In genomic region chr9:136056546-136057235, GRCh38 we compare ENCODE assay signal across 22 cellular contexts. TPM values are rescaled to one million over a fixed set of nuclear protein-coding genes. Genes with fewer than 3 reads are reported as not detected.
DNase-seq lines count a peak whose midpoint lies in the region; FAIRE-seq and TF ChIP-seq lines count a peak whose summit lies in the region.
"Had no signal": no experiment of that assay in that cellular context is flagged by ENCODE, and none has a peak within 500 bp of the region (broad histone marks: within the 10 kb centered on the region; RNA-seq: fewer than 3 reads in every experiment).

No MANE protein-coding gene starts in this region.

- peak overlapping the region; percentile 30 for H2BK15ac ChIP-seq in neuronal stem cell (ENCODE audit: low read length)

- peaks cover 8% of the 10 kb centered on the region for H3K79me1 ChIP-seq in neuronal stem cell (ENCODE audit: low read depth, low read length)

- no CpG with 5 or more reads among the region's 25 CpGs for WGBS in neuronal stem cell (ENCODE audit: extremely low coverage in 2 of 2, insufficient read length in 2 of 2, insufficient replicate concordance in 1 of 2), 2 donors

- H3K27me3 ChIP-seq in BLaER1 (peaks cover 28% of the 10 kb centered on the region), neuronal stem cell (ENCODE audit: control insufficient read depth in 3 of 3, insufficient read depth in 3 of 3, low read depth in 1 of 3, low read length in 3 of 3) (no peaks in the 10 kb centered on the region)
- H3K27me3 ChIP-seq: brain microvascular endothelial cell, foreskin keratinocyte, right lobe of liver had no signal

- no peak overlapping the region for H3K14ac ChIP-seq in neuronal stem cell (ENCODE audit: low read length)

- H2BK5ac ChIP-seq in neuronal stem cell (ENCODE audit: low read length) = peak overlapping the region; percentile 48

- H3K4me3 ChIP-seq in BLaER1 = no peak overlapping the region
- no peak overlapping the region for H3K4me3 ChIP-seq in HEK293 (ENCODE audit: low read depth, low read length)
- no peak overlapping the region for H3K4me3 ChIP-seq in neuronal stem cell (ENCODE audit: low read length in 2 of 2)
- H3K4me3 ChIP-seq: mucosa of descending colon, right lobe of liver had no signal

- H2BK12ac ChIP-seq in neuronal stem cell (ENCODE audit: low read length) = no peak overlapping the region

- H3K4me2 ChIP-seq in BLaER1 (peak overlapping the region; percentile 100), neuronal stem cell (ENCODE audit: insufficient read depth, low read length, poor library complexity, severe bottlenecking) (no peak overlapping the region)

- H3K36me3 ChIP-seq in BLaER1 = no peaks in the 10 kb centered on the region
- H3K36me3 ChIP-seq in HEK293 (ENCODE audit: control insufficient read depth in 2 of 2, insufficient read depth in 1 of 2, low read length in 2 of 2) = no peaks in the 10 kb centered on the region
- no peaks in the 10 kb centered on the region for H3K36me3 ChIP-seq in neuronal stem cell (replicated peaks in 1 of 2; ENCODE audit: control insufficient read depth in 2 of 2, insufficient read depth in 2 of 2, low read length in 2 of 2)
- H3K36me3 ChIP-seq: brain microvascular endothelial cell, right lobe of liver had no signal

- no peak overlapping the region for H2AFZ ChIP-seq in neuronal stem cell (ENCODE audit: low read length)

- no peak overlapping the region for H2BK120ac ChIP-seq in neuronal stem cell (ENCODE audit: low read depth, low read length)

- H4K8ac ChIP-seq in neuronal stem cell (ENCODE audit: low read depth, low read length) = no peak overlapping the region

- CTCF ChIA-PET in HEK293 (lab: Yijun Ruan, JAX) = interaction anchor here (1.0 to 1.1 kb wide), 2 partner anchors 33 to 66 kb away, joined by 4 read pairs; no protein-coding TSS in a partner anchor

- TF ChIP-seq CTCF in HEK293 (tag by site-specific recombination; IDR thresholded peaks at IDR 0.05) = no peak

- H4K20me1 ChIP-seq in BLaER1 = peaks cover 14% of the 10 kb centered on the region; the same call in 1 of the 2 replicates

- no peak overlapping the region for H3K4ac ChIP-seq in neuronal stem cell (ENCODE audit: low read length)

- H3K4me1 ChIP-seq in BLaER1 (peaks cover 80% of the 10 kb centered on the region), HEK293 (ENCODE audit: control insufficient read depth, insufficient read depth, low read length) (peaks cover 8% of the 10 kb centered on the region), neuronal stem cell (ENCODE audit: control insufficient read depth in 2 of 2, insufficient read depth in 1 of 2, low read depth in 1 of 2, low read length in 2 of 2) (peaks cover 34% of the 10 kb centered on the region in 2 donors)

- peak overlapping the region; percentile 68 for H3K23ac ChIP-seq in neuronal stem cell (ENCODE audit: low read depth, low read length, poor library complexity)

- H2AK5ac ChIP-seq in neuronal stem cell (ENCODE audit: low read depth, low read length) = peak overlapping the region; percentile 59

- H3K9me3 ChIP-seq in BLaER1 (no peaks in the 10 kb centered on the region), HEK293 (ENCODE audit: control insufficient read depth, insufficient read depth, low read depth, low read length) (no peaks in the 10 kb centered on the region), neuronal stem cell (replicated peaks in 1 of 2; ENCODE audit: control insufficient read depth in 2 of 2, insufficient read depth in 1 of 2, low read depth in 1 of 2, low read length in 2 of 2) (no peaks in the 10 kb centered on the region)
- H3K9me3 ChIP-seq: mucosa of descending colon, right lobe of liver had no signal

- 0 out of 2 replicates have a peak overlapping the region, but pooled peaks have one; percentile 19 for H3K9ac ChIP-seq in BLaER1
- no peak overlapping the region for H3K9ac ChIP-seq in neuronal stem cell (ENCODE audit: low read depth, low read length, poor library complexity)

- no peak overlapping the region for H4K91ac ChIP-seq in neuronal stem cell (ENCODE audit: low read depth, low read length, poor library complexity)

- peak overlapping the region; percentile 58 for H3K18ac ChIP-seq in neuronal stem cell (ENCODE audit: low read length)

- H3K27ac ChIP-seq in BLaER1 (no peak overlapping the region), HEK293 (ENCODE audit: extremely low read depth, low read depth, low read length) (no peak overlapping the region), neuronal stem cell (replicated peaks; ENCODE audit: low read length) (no peak overlapping the region)
- H3K27ac ChIP-seq: brain microvascular endothelial cell, foreskin keratinocyte, right lobe of liver had no signal

- FAIRE-seq in HTR-8/SVneo (lab: Jason Lieb, UNC) = no peak

- DNase-seq in epidermal melanocyte (ENCODE audit: insufficient read length, low spot score) (peak; percentile 10), neuronal stem cell (ENCODE audit: low spot score) (no peak), foreskin melanocyte (no peak), HTR-8/SVneo (ENCODE audit: insufficient read length, low spot score) (no peak)
- no peak for DNase-seq in stimulated activated CD4-positive, alpha-beta T cell treated with anti-CD3 and anti-CD28 coated beads, Interleukin-4, amount 100 ng/mL, for 24 hours
- DNase-seq: activated CD4-positive, alpha-beta memory T cell treated with anti-CD3 and anti-CD28 coated beads, Interleukin-2, amount 10 ng/mL, durations not matched to agents 7 days and 5 days; activated gamma-delta T cell; brain microvascular endothelial cell; effector CD8-positive, alpha-beta T cell; foreskin keratinocyte; HCEC 1CT; hypothalamus; IMR-90; mucosa of descending colon; NCI-H1105 treated with DMSO at 0.1 percent for 48 hours; NCI-H2081; NCI-H226; NCI-H774; nephron progenitor cell had no signal

- POLR2A ChIA-PET in HEK293 (lab: Yijun Ruan, JAX) = no interaction called here

TF ChIP-seq in HEK293, 187 proteins besides CTCF, POLR2A, EP300 and RAD21:
- TF ChIP-seq ZNF600 (tag by site-specific recombination; IDR thresholded peaks at IDR 0.05) (peak; percentile 61; the same call in 1 of the 2 replicates), ZNF23 (tag by site-specific recombination; IDR thresholded peaks at IDR 0.05; ENCODE audit: borderline replicate concordance) (no peak), GLIS2 (tag by site-specific recombination; IDR thresholded peaks at IDR 0.05) (peak; percentile 70), IKZF3 (tag by site-specific recombination; IDR thresholded peaks at IDR 0.05) (0 out of 2 replicates have a peak, but pooled peaks have one; percentile 16), ZIC2 (tag by site-specific recombination; IDR thresholded peaks at IDR 0.05) (peak; percentile 23; the same call in 1 of the 2 replicates), GLIS1 (tag by site-specific recombination; IDR thresholded peaks at IDR 0.05) (peak; percentile 40; the same call in 1 of the 2 replicates), BCL6B (tag by site-specific recombination; IDR thresholded peaks at IDR 0.05) (no peak), ZNF843 (tag by site-specific recombination; IDR thresholded peaks at IDR 0.05) (no peak), ZNF2 (tag by site-specific recombination; IDR thresholded peaks at IDR 0.05) (no peak)

RNA-seq across cellular contexts. Expression of gene NACC2, which starts 38.4 kb away (rescaled TPM):
- 4.9 TPM for polyA plus RNA-seq in neuronal stem cell (2013, experiment 1 of 2)
- polyA plus RNA-seq in neuronal stem cell (2013, experiment 2 of 2) = 5.0 TPM
